In the genomic region with DNA sequence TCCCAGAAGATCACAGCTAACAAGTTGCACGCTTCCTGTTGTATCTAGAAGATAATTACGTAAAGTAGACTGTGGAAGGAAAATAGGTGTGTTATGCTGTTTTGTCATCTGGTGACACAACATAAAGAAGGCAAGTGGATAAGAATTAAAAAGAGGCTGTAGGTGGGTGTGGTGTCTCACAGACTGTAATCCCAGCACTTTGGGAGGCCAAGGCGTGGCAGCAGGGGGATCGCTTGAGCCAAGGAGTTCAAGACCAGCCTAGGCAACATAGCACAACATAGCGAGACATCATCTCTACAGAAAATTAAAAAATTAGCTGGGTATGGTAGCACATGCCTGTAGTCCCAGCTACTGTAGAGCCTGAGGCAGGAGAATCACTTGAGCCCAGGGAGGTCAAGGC, we compare ENCODE assay signal across 1 cellular context.
TF ChIP-seq lines count a peak whose summit lies in the region.

No MANE protein-coding gene starts in this region.

TF ChIP-seq in HepG2, 621 proteins besides CTCF, POLR2A, EP300 and RAD21:
- TF ChIP-seq FOXM1 (CRISPR knock-in tag; IDR thresholded peaks at IDR 0.05) (no peak), ZNF558 (CRISPR knock-in tag; IDR thresholded peaks at IDR 0.05; ENCODE audit: borderline replicate concordance) (no peak), ZNF333 (CRISPR knock-in tag; IDR thresholded peaks at IDR 0.05; ENCODE audit: borderline replicate concordance) (no peak), KDM5A (IDR thresholded peaks at IDR 0.05; ENCODE audit: borderline replicate concordance, low read length) (no peak), POLR2AphosphoS5 (IDR thresholded peaks at IDR 0.05; ENCODE audit: low read depth, low read length) (no peak), DR1 (CRISPR knock-in tag; IDR thresholded peaks at IDR 0.05) (no peak), HNRNPH1 (optimal IDR thresholded peaks at IDR 0.05; ENCODE audit: low read depth, low read length) (no peak), ZNF230 (CRISPR knock-in tag; IDR thresholded peaks at IDR 0.05) (no peak), ZNF256 (CRISPR knock-in tag; conservative IDR thresholded peaks at IDR 0.05) (no peak), ETV6 (CRISPR knock-in tag; conservative IDR thresholded peaks at IDR 0.05) (no peak), TBP (CRISPR knock-in tag; IDR thresholded peaks at IDR 0.05) (no peak), SAFB2 (CRISPR knock-in tag; IDR thresholded peaks at IDR 0.05; ENCODE audit: borderline replicate concordance, low read depth) (no peak)
- TF ChIP-seq, protein P1, sequence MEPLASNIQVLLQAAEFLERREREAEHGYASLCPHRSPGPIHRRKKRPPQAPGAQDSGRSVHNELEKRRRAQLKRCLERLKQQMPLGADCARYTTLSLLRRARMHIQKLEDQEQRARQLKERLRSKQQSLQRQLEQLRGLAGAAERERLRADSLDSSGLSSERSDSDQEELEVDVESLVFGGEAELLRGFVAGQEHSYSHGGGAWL (CRISPR knock-in tag; IDR thresholded peaks at IDR 0.05): no peak
